Comparison of ENCODE assay signal across 1 cellular context in the genomic region with DNA sequence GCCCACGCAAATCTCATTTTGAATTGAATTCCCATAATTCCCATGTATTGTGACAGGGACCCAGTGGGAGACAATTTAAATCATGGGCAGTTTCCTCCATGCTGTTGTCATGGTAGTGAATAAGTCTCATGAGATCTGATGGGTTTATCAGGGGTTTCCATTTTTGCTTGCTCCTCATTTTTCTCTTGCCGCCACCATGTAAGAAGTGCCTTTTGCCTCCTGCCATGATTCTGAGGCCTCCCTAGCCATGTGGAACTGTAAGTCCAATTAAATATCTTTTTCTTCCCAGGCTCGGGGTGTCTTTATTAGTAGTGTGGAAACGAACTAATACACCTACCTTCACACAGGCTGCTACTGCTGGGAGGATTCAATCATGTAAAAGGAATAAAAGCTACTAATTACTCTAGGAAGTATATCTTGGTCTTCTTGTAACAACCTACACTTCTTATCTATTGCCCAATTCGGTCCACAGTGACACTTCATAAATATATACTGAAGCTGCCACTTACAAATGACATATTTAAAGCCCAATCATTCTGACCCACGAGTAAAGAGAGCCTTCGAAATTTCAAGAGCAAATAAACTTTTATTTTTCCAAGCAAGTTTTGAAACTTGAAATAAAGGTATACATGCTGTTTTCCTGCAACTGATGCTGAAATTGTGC.
TF ChIP-seq lines count a peak whose summit lies in the region.

No MANE protein-coding gene starts in this region.

TF ChIP-seq in K562, 482 proteins besides CTCF, POLR2A, EP300 and RAD21 (continued from another document):
- TF ChIP-seq, protein P1, sequence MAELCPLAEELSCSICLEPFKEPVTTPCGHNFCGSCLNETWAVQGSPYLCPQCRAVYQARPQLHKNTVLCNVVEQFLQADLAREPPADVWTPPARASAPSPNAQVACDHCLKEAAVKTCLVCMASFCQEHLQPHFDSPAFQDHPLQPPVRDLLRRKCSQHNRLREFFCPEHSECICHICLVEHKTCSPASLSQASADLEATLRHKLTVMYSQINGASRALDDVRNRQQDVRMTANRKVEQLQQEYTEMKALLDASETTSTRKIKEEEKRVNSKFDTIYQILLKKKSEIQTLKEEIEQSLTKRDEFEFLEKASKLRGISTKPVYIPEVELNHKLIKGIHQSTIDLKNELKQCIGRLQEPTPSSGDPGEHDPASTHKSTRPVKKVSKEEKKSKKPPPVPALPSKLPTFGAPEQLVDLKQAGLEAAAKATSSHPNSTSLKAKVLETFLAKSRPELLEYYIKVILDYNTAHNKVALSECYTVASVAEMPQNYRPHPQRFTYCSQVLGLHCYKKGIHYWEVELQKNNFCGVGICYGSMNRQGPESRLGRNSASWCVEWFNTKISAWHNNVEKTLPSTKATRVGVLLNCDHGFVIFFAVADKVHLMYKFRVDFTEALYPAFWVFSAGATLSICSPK (IDR thresholded peaks at IDR 0.05; ENCODE audit: borderline replicate concordance): no peak
- peak; percentile 46 for TF ChIP-seq CBFA2T3 (IDR thresholded peaks at IDR 0.05)
- TF ChIP-seq, protein P2, sequence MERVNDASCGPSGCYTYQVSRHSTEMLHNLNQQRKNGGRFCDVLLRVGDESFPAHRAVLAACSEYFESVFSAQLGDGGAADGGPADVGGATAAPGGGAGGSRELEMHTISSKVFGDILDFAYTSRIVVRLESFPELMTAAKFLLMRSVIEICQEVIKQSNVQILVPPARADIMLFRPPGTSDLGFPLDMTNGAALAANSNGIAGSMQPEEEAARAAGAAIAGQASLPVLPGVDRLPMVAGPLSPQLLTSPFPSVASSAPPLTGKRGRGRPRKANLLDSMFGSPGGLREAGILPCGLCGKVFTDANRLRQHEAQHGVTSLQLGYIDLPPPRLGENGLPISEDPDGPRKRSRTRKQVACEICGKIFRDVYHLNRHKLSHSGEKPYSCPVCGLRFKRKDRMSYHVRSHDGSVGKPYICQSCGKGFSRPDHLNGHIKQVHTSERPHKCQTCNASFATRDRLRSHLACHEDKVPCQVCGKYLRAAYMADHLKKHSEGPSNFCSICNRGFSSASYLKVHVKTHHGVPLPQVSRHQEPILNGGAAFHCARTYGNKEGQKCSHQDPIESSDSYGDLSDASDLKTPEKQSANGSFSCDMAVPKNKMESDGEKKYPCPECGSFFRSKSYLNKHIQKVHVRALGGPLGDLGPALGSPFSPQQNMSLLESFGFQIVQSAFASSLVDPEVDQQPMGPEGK (CRISPR knock-in tag; IDR thresholded peaks at IDR 0.05; ENCODE audit: borderline replicate concordance): no peak
- TF ChIP-seq CC2D1A (IDR thresholded peaks at IDR 0.05): 0 out of 2 replicates have a peak, but pooled peaks have one; percentile 19
- TF ChIP-seq SMARCA4 (IDR thresholded peaks at IDR 0.05): 0 out of 2 replicates have a peak, but pooled peaks have one; percentile 29
- TF ChIP-seq MTA3 (IDR thresholded peaks at IDR 0.05; ENCODE audit: borderline replicate concordance): no peak
- TF ChIP-seq, protein P3, sequence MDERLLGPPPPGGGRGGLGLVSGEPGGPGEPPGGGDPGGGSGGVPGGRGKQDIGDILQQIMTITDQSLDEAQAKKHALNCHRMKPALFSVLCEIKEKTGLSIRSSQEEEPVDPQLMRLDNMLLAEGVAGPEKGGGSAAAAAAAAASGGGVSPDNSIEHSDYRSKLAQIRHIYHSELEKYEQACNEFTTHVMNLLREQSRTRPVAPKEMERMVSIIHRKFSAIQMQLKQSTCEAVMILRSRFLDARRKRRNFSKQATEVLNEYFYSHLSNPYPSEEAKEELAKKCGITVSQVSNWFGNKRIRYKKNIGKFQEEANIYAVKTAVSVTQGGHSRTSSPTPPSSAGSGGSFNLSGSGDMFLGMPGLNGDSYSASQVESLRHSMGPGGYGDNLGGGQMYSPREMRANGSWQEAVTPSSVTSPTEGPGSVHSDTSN (CRISPR knock-in tag; IDR thresholded peaks at IDR 0.05; ENCODE audit: low read depth): no peak
- TF ChIP-seq, protein P3 (tag; conservative IDR thresholded peaks at IDR 0.05; ENCODE audit: low read depth): peak; percentile 58; the same call in 1 of the 2 replicates
- 0 out of 2 replicates have a peak, but pooled peaks have one; percentile 46 for TF ChIP-seq ZNF232 (CRISPR knock-in tag; IDR thresholded peaks at IDR 0.05)
- peak; percentile 66 for TF ChIP-seq MEIS2 (IDR thresholded peaks at IDR 0.05; ENCODE audit: partially characterized antibody)
- TF ChIP-seq RFX1 (IDR thresholded peaks at IDR 0.05): 0 out of 2 replicates have a peak, but pooled peaks have one; percentile 9
- 0 out of 2 replicates have a peak, but pooled peaks have one; percentile 43 for TF ChIP-seq DPF2 (IDR thresholded peaks at IDR 0.05)
- peak; percentile 87 for TF ChIP-seq CEBPB (tag; IDR thresholded peaks at IDR 0.05)
- 0 out of 2 replicates have a peak, but pooled peaks have one; percentile 12 for TF ChIP-seq C11orf30 (IDR thresholded peaks at IDR 0.05; ENCODE audit: low read depth)
- peak; percentile 80 to 90 for TF ChIP-seq TRIM24 (IDR thresholded peaks at IDR 0.05)
- TF ChIP-seq LEF1 (IDR thresholded peaks at IDR 0.05): 0 out of 2 replicates have a peak, but pooled peaks have one; percentile 21
- TF ChIP-seq NFIC (IDR thresholded peaks at IDR 0.05): peak; percentile 74
- TF ChIP-seq, protein P4, sequence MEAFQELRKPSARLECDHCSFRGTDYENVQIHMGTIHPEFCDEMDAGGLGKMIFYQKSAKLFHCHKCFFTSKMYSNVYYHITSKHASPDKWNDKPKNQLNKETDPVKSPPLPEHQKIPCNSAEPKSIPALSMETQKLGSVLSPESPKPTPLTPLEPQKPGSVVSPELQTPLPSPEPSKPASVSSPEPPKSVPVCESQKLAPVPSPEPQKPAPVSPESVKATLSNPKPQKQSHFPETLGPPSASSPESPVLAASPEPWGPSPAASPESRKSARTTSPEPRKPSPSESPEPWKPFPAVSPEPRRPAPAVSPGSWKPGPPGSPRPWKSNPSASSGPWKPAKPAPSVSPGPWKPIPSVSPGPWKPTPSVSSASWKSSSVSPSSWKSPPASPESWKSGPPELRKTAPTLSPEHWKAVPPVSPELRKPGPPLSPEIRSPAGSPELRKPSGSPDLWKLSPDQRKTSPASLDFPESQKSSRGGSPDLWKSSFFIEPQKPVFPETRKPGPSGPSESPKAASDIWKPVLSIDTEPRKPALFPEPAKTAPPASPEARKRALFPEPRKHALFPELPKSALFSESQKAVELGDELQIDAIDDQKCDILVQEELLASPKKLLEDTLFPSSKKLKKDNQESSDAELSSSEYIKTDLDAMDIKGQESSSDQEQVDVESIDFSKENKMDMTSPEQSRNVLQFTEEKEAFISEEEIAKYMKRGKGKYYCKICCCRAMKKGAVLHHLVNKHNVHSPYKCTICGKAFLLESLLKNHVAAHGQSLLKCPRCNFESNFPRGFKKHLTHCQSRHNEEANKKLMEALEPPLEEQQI (IDR thresholded peaks at IDR 0.05): no peak
- peak; percentile 68; the same call in 1 of the 2 replicates for TF ChIP-seq EHMT2 (IDR thresholded peaks at IDR 0.05)
- TF ChIP-seq POLR2B (IDR thresholded peaks at IDR 0.05; ENCODE audit: low read depth, partially characterized antibody): no peak
- peak; percentile 15 for TF ChIP-seq CBFA2T2 (conservative IDR thresholded peaks at IDR 0.05)
